Comparison of ENCODE assay signal across 1 cellular context in the genomic region with DNA sequence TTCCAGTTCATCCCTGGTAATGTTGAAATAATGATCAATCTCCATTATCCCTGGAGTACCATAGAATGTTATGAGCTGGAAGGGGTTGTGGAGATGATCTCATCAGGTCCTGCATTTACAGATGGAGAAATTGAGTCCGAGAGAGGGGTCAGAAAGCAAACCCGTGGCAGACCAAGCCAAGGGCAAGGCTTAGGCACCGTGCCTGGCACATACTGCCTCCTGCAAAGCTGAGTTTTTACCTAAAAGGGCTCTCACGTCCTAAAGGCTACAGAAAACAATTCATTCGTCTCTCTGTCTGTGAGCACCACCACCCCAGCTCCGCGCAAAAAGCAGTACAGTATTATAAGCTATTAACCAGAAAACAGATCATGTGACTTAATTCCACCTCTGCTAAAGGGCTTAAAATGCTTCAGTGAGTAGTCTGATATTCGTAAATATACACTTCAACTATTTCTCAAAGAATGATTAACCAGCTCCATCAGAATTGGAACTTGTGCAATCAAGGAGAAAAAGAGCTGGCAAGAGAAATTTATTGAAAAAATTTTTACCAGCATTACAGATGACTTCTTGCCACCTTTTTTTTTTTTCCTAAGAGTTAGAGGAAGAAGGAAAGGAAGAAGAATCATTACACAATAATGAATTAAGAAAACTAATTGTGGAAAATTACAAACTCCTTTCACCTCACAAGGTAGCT.
TF ChIP-seq lines count a peak whose summit lies in the region.

No MANE protein-coding gene starts in this region.

TF ChIP-seq in liver, 16 proteins besides CTCF, POLR2A, EP300 and RAD21 (continued from another document):
- TF ChIP-seq EGR1 (IDR thresholded peaks at IDR 0.05; ENCODE audit: low read depth in 2 of 2) (no peak), SP1 (IDR thresholded peaks at IDR 0.05) (peak; percentile 72), HNF4A (conservative IDR thresholded peaks at IDR 0.05) (peak; percentile 39 to 41), TAF1 (conservative IDR thresholded peaks at IDR 0.05) (peak; percentile 39), YY1 (IDR thresholded peaks at IDR 0.05) (peak; percentile 28), JUND (IDR thresholded peaks at IDR 0.05) (peak in 1 of 2 donors; percentile 42), HNF4G (IDR thresholded peaks at IDR 0.05) (no peak), FOXA2 (IDR thresholded peaks at IDR 0.05) (no peak), NR2F2 (IDR thresholded peaks at IDR 0.05) (no peak), FOXA1 (IDR thresholded peaks at IDR 0.05) (no peak)
- TF ChIP-seq, protein P1, sequence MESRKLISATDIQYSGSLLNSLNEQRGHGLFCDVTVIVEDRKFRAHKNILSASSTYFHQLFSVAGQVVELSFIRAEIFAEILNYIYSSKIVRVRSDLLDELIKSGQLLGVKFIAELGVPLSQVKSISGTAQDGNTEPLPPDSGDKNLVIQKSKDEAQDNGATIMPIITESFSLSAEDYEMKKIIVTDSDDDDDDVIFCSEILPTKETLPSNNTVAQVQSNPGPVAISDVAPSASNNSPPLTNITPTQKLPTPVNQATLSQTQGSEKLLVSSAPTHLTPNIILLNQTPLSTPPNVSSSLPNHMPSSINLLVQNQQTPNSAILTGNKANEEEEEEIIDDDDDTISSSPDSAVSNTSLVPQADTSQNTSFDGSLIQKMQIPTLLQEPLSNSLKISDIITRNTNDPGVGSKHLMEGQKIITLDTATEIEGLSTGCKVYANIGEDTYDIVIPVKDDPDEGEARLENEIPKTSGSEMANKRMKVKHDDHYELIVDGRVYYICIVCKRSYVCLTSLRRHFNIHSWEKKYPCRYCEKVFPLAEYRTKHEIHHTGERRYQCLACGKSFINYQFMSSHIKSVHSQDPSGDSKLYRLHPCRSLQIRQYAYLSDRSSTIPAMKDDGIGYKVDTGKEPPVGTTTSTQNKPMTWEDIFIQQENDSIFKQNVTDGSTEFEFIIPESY (IDR thresholded peaks at IDR 0.05) = peak; percentile 14
- TF ChIP-seq, protein P2, sequence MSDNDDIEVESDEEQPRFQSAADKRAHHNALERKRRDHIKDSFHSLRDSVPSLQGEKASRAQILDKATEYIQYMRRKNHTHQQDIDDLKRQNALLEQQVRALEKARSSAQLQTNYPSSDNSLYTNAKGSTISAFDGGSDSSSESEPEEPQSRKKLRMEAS (IDR thresholded peaks at IDR 0.05) = peak; percentile 18
- TF ChIP-seq, protein P3, sequence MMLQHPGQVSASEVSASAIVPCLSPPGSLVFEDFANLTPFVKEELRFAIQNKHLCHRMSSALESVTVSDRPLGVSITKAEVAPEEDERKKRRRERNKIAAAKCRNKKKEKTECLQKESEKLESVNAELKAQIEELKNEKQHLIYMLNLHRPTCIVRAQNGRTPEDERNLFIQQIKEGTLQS (IDR thresholded peaks at IDR 0.05) = no peak
